ENCODE assay signal across 9 cellular contexts in genomic region chr19:35714601-35715354, GRCh38. TPM values are rescaled to one million over a fixed set of nuclear protein-coding genes. Genes with fewer than 3 reads are reported as not detected.
DNase-seq lines count a peak whose midpoint lies in the region; TF ChIP-seq lines count a peak whose summit lies in the region.
"Had no signal": no experiment of that assay in that cellular context is flagged by ENCODE, and none has a peak within 500 bp of the region (broad histone marks: within the 10 kb centered on the region; RNA-seq: fewer than 3 reads in every experiment).

No MANE protein-coding gene starts in this region.

- H3F3A ChIP-seq in GM23248 (ENCODE audit: insufficient read depth): no peaks in the 10 kb centered on the region; the same call in 1 of the 2 replicates

- TF ChIP-seq CTCF in type B pancreatic cell (conservative IDR thresholded peaks at IDR 0.05): peak; percentile 28

- no peaks in the 10 kb centered on the region for H3K36me3 ChIP-seq in GM23248 (ENCODE audit: low read depth)
- H3K36me3 ChIP-seq: cardiac muscle cell had no signal

- WGBS in GM23248 (ENCODE audit: low coverage in 1 of 2, low lambda C conversion rate in 2 of 2, missing lambda C conversion rate in 2 of 2), 2 experiments: 70 to 71% methylated on average over 14 of the region's 14 CpGs

- H3K27me3 ChIP-seq in GM23248 (replicated peaks; ENCODE audit: insufficient read depth): no peaks in the 10 kb centered on the region
- H3K27me3 ChIP-seq: cardiac muscle cell, SJSA1 had no signal

- DNase-seq in stimulated activated CD4-positive, alpha-beta T cell treated with anti-CD3 and anti-CD28 coated beads, Interleukin-1b, Interleukin-23, amount 100 ng/mL, for 48 hours: peak; percentile 58
- no peak for DNase-seq in stimulated activated CD4-positive, alpha-beta T cell treated with anti-CD3 and anti-CD28 coated beads, Interleukin-12 subunit alpha, Interleukin-12 subunit beta, amount 100 ng/mL, for 4 hours
- peak; percentile 50 to 58 for DNase-seq in activated CD4-positive, alpha-beta T cell treated with anti-CD3 and anti-CD28 coated beads, Interleukin-2, amount 50 U/mL, for 48 hours
- DNase-seq in type B pancreatic cell (ENCODE audit: extremely low spot score, unreplicated experiment) (no peak), GM23248 (no peak)
- DNase-seq in effector CD4-positive, alpha-beta T cell: no peak

- H3K9me3 ChIP-seq in GM23248 (ENCODE audit: low read depth): no peaks in the 10 kb centered on the region
- H3K9me3 ChIP-seq: SJSA1 had no signal

- H3K4me1 ChIP-seq in GM23248 (ENCODE audit: insufficient read depth): no peaks in the 10 kb centered on the region

- no peaks in the 10 kb centered on the region for H4K20me1 ChIP-seq in GM23248 (ENCODE audit: insufficient read depth)

- H2AFZ ChIP-seq in GM23248: no peak overlapping the region

- in situ Hi-C loops in GM23248 (cut with MboI): no loop called here

- peaks cover 13% of the 10 kb centered on the region for H3K4me1 Mint-ChIP-seq in type B pancreatic cell (ENCODE audit: unreplicated experiment)

- H3K9me2 ChIP-seq in GM23248 (ENCODE audit: insufficient read depth): no peaks in the 10 kb centered on the region

- no peak overlapping the region for H3K27ac ChIP-seq in GM23248
- H3K27ac ChIP-seq: cardiac muscle cell, SJSA1 had no signal

- H3K4me3 ChIP-seq in GM23248: no peak overlapping the region
- H3K4me3 ChIP-seq: cardiac muscle cell, SJSA1 had no signal

- H3K27me3 Mint-ChIP-seq in type B pancreatic cell: no peaks in the 10 kb centered on the region

- no peak overlapping the region for H3K4me2 ChIP-seq in GM23248 (ENCODE audit: unreplicated experiment)

- H3K36me3 Mint-ChIP-seq in type B pancreatic cell: no peaks in the 10 kb centered on the region

- H3K79me2 ChIP-seq in GM23248 (ENCODE audit: insufficient read depth): peaks cover 25% of the 10 kb centered on the region

- H3K9me3 Mint-ChIP-seq in type B pancreatic cell: no peaks in the 10 kb centered on the region

- peak overlapping the region; percentile 23 for H3K27ac Mint-ChIP-seq in type B pancreatic cell

- H3K4me3 Mint-ChIP-seq in type B pancreatic cell: peak overlapping the region; percentile 76

- H3K9ac ChIP-seq in GM23248: no peak overlapping the region

RNA-seq across cellular contexts. Expression of gene KMT2B, which starts 3.0 kb away (rescaled TPM):
- 52.3 and 55.4 TPM in 2 replicates for total RNA-seq in type B pancreatic cell (ENCODE audit: low replicate concordance)
- 6.8 and 7.5 TPM in 2 replicates for total RNA-seq in GM23248 (2014; rRNA removed; shearing (Covaris generic))
- polyA plus RNA-seq in GM23248 (2016; fragmentation: Nextera tagmentation; extraction: Ambion mirVana): 4.0 and 4.1 TPM in 2 replicates

RNA-seq across cellular contexts. Expression of gene ZBTB32, which starts 10.4 kb away (rescaled TPM):
- not detected in 2 replicates for total RNA-seq in type B pancreatic cell (ENCODE audit: low replicate concordance)
- total RNA-seq in GM23248 (2014; rRNA removed; shearing (Covaris generic)): not detected in 2 replicates
- polyA plus RNA-seq in GM23248 (2016; fragmentation: Nextera tagmentation; extraction: Ambion mirVana): not detected in 2 replicates
- total RNA-seq: cardiac muscle cell, liver, SJSA1 had no signal

RNA-seq across cellular contexts. Expression of gene IGFLR1, which starts 27.5 kb away (rescaled TPM):
- 1.5 and 3.8 TPM in 2 replicates for total RNA-seq in type B pancreatic cell (ENCODE audit: low replicate concordance)
- total RNA-seq in GM23248 (2014; rRNA removed; shearing (Covaris generic)): 1.4 TPM in 1 of 2 replicates, not detected in the other
- 3.2 and 3.3 TPM in 2 replicates for polyA plus RNA-seq in GM23248 (2016; fragmentation: Nextera tagmentation; extraction: Ambion mirVana)

RNA-seq across cellular contexts. Expression of gene U2AF1L4, which starts 30.4 kb away (rescaled TPM):
- 22.2 and 25.4 TPM in 2 replicates for total RNA-seq in type B pancreatic cell (ENCODE audit: low replicate concordance)
- total RNA-seq in GM23248 (2014; rRNA removed; shearing (Covaris generic)): 10.7 and 18.8 TPM in 2 replicates
- 23.1 and 25.3 TPM in 2 replicates for polyA plus RNA-seq in GM23248 (2016; fragmentation: Nextera tagmentation; extraction: Ambion mirVana)

RNA-seq across cellular contexts. Expression of gene PSENEN, which starts 30.7 kb away (rescaled TPM):
- 74.2 and 85.4 TPM in 2 replicates for total RNA-seq in type B pancreatic cell (ENCODE audit: low replicate concordance)
- total RNA-seq in GM23248 (2014; rRNA removed; shearing (Covaris generic)): 15.7 and 21.6 TPM in 2 replicates
- polyA plus RNA-seq in GM23248 (2016; fragmentation: Nextera tagmentation; extraction: Ambion mirVana): 99.7 and 108 TPM in 2 replicates

Comparison
In these comparisons a context has a peak if more than half of its experiments do, and no peak if none do; other contexts are left out.
1. DNase-seq: peak in stimulated activated CD4-positive, alpha-beta T cell treated with anti-CD3 and anti-CD28 coated beads, Interleukin-1b, Interleukin-23, amount 100 ng/mL, for 48 hours (single experiment) and activated CD4-positive, alpha-beta T cell treated with anti-CD3 and anti-CD28 coated beads, Interleukin-2, amount 50 U/mL, for 48 hours (2 of 2); none in stimulated activated CD4-positive, alpha-beta T cell treated with anti-CD3 and anti-CD28 coated beads, Interleukin-12 subunit alpha, Interleukin-12 subunit beta, amount 100 ng/mL, for 4 hours (single experiment), type B pancreatic cell (single experiment), GM23248 (single experiment) and effector CD4-positive, alpha-beta T cell (single experiment).